9 cellular contexts compared by ENCODE assay signal in the genomic region with DNA sequence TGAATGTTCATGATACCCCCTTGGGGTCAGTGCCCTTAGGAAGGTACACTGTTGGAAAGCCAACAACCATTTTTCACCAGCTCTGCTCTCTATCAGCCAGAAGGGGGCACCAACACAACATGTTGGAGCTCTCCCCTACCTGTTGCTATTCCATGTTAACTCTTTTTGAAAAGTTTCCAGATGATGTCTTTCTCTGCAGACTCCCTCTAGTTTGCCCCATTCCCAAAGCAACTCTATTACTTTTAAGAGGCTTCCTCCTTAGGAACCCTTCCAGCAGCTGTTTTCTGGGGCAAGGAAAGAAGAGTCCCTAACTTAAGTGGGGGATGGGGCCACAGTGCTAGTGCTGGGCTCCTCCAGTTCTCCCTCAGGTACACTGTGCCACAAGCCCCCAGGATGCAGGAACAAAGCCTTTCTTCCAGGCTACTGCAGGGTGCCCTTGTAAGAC. TPM values are rescaled to one million over a fixed set of nuclear protein-coding genes. Genes with fewer than 3 reads are reported as not detected.
DNase-seq lines count a peak whose midpoint lies in the region; ATAC-seq, FAIRE-seq and TF ChIP-seq lines count a peak whose summit lies in the region.
"Had no signal": no experiment of that assay in that cellular context is flagged by ENCODE, and none has a peak within 500 bp of the region (broad histone marks: within the 10 kb centered on the region; RNA-seq: fewer than 3 reads in every experiment).

No MANE protein-coding gene starts in this region.

- H3K4me2 ChIP-seq in MM.1S (ENCODE audit: low read depth, low read length) (no peak overlapping the region), astrocyte (ENCODE audit: low read length) (no peak overlapping the region)

- no peak overlapping the region for H3K27ac Mint-ChIP-seq in astrocyte (ENCODE audit: unreplicated experiment)

- H3K27me3 ChIP-seq in MM.1S (replicated peaks; ENCODE audit: insufficient read depth, low read length) (no peaks in the 10 kb centered on the region), astrocyte (ENCODE audit: insufficient read depth, low read length) (no peaks in the 10 kb centered on the region)

- H3K9me3 ChIP-seq in MM.1S (replicated peaks; ENCODE audit: insufficient read depth, low read length) = no peaks in the 10 kb centered on the region
- H3K9me3 ChIP-seq in astrocyte (ENCODE audit: insufficient read depth, low read depth, low read length) = no peaks in the 10 kb centered on the region

- no peak overlapping the region for H3K4me3 ChIP-seq in MM.1S (ENCODE audit: low read length)
- H3K4me3 ChIP-seq in astrocyte (ENCODE audit: insufficient read depth, low read depth, low read length) = no peak overlapping the region

- no peaks in the 10 kb centered on the region for H3K36me3 ChIP-seq in MM.1S (replicated peaks; ENCODE audit: insufficient read depth, low read length)
- H3K36me3 ChIP-seq in astrocyte (ENCODE audit: insufficient read depth, low read length) = peaks cover 12% of the 10 kb centered on the region

- H3F3A ChIP-seq in MM.1S (ENCODE audit: insufficient read depth, low read length) = no peaks in the 10 kb centered on the region

- TF ChIP-seq CTCF in MM.1S (IDR thresholded peaks at IDR 0.05; ENCODE audit: low read length) (peak; percentile 85), astrocyte (IDR thresholded peaks at IDR 0.05; ENCODE audit: insufficient read depth, low read depth, low read length) (peak; percentile 89)

- no peak overlapping the region for H3K4me3 Mint-ChIP-seq in astrocyte (ENCODE audit: unreplicated experiment)

- H3K79me2 ChIP-seq in MM.1S (ENCODE audit: low read length) (no peaks in the 10 kb centered on the region), astrocyte (ENCODE audit: insufficient read depth, low read length) (no peaks in the 10 kb centered on the region)

- H3K36me3 Mint-ChIP-seq in astrocyte (ENCODE audit: low read depth, unreplicated experiment) = peaks cover 12% of the 10 kb centered on the region

- no peaks in the 10 kb centered on the region for H3K9me3 Mint-ChIP-seq in astrocyte (ENCODE audit: unreplicated experiment)

- no peaks in the 10 kb centered on the region for H3K27me3 Mint-ChIP-seq in astrocyte (ENCODE audit: low read depth, unreplicated experiment)

- no peaks in the 10 kb centered on the region for H3K4me1 ChIP-seq in MM.1S (ENCODE audit: low read length)
- no peaks in the 10 kb centered on the region for H3K4me1 ChIP-seq in astrocyte (ENCODE audit: insufficient read depth, low read length)

- H3K9ac ChIP-seq in MM.1S (ENCODE audit: low read length) (no peak overlapping the region), astrocyte (ENCODE audit: low read length) (no peak overlapping the region)

- H3K27ac ChIP-seq in MM.1S (ENCODE audit: low read length) = no peak overlapping the region
- H3K27ac ChIP-seq in astrocyte (ENCODE audit: low read depth, low read length) = no peak overlapping the region

- peak; percentile 57 for ATAC-seq in Right ventricle myocardium inferior
- ATAC-seq in SK-N-SH treated with all-trans-retinoic acid at 6 μM for 48 hours = peak; percentile 97
- no peak for ATAC-seq in GM19324 (IDR thresholded peaks at IDR 0.05; ENCODE audit: low FRiP score, unreplicated experiment)

- H3K4me1 Mint-ChIP-seq in astrocyte (ENCODE audit: low read depth, unreplicated experiment) = no peaks in the 10 kb centered on the region

- DNase-seq in Right ventricle myocardium inferior (ENCODE audit: missing footprints) (no peak), cardiac septum (ENCODE audit: low spot score) (no peak), MM.1S (peak; percentile 58), astrocyte (ENCODE audit: low read depth) (peak; percentile 21), iPS DF 19.7 (ENCODE audit: low read depth, low spot score) (peak; percentile 23)
- peak; percentile 48 for DNase-seq in stimulated activated CD4-positive, alpha-beta T cell treated with anti-CD3 and anti-CD28 coated beads, Interleukin-15, amount 100 ng/mL, for 24 hours

- intact Hi-C loops in Right ventricle myocardium inferior (cut with DNase I) (loop anchor here (5.0 kb wide), 1 partner anchor 951 kb away; no protein-coding TSS in a partner anchor), cardiac septum (cut with DNase I) (loop anchor here (2.0 kb wide), 1 partner anchor 950 kb away; no protein-coding TSS in a partner anchor)

- H2AFZ ChIP-seq in MM.1S (ENCODE audit: low read length) = no peak overlapping the region
- no peak overlapping the region for H2AFZ ChIP-seq in astrocyte (ENCODE audit: low read depth, low read length)

- peak; percentile 52 for FAIRE-seq in astrocyte (lab: Jason Lieb, UNC)
- FAIRE-seq: islet of Langerhans had no signal

- H3K9me2 ChIP-seq in MM.1S (replicated peaks; ENCODE audit: insufficient read depth, low read length) = no peaks in the 10 kb centered on the region

- no peaks in the 10 kb centered on the region for H4K20me1 ChIP-seq in MM.1S (ENCODE audit: insufficient read depth, low read length)
- peaks cover 6% of the 10 kb centered on the region for H4K20me1 ChIP-seq in astrocyte (ENCODE audit: insufficient read depth, low read length)

TF ChIP-seq in SK-N-SH treated with all-trans-retinoic acid at 6 μM for 48 hours, 23 proteins besides CTCF, POLR2A, EP300 and RAD21 (continues in another document):
- no peak for TF ChIP-seq ZFP3 (CRISPR knock-in tag; IDR thresholded peaks at IDR 0.05)
- no peak for TF ChIP-seq PATZ1 (CRISPR knock-in tag; IDR thresholded peaks at IDR 0.05; ENCODE audit: borderline replicate concordance)
- TF ChIP-seq, protein P1, sequence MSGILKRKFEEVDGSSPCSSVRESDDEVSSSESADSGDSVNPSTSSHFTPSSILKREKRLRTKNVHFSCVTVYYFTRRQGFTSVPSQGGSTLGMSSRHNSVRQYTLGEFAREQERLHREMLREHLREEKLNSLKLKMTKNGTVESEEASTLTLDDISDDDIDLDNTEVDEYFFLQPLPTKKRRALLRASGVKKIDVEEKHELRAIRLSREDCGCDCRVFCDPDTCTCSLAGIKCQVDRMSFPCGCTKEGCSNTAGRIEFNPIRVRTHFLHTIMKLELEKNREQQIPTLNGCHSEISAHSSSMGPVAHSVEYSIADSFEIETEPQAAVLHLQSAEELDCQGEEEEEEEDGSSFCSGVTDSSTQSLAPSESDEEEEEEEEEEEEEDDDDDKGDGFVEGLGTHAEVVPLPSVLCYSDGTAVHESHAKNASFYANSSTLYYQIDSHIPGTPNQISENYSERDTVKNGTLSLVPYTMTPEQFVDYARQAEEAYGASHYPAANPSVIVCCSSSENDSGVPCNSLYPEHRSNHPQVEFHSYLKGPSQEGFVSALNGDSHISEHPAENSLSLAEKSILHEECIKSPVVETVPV (CRISPR knock-in tag; IDR thresholded peaks at IDR 0.05) = no peak
- TF ChIP-seq POU6F1 (CRISPR knock-in tag; IDR thresholded peaks at IDR 0.05; ENCODE audit: borderline replicate concordance, low read depth) = no peak
- no peak for TF ChIP-seq OSR1 (CRISPR knock-in tag; IDR thresholded peaks at IDR 0.05)
- no peak for TF ChIP-seq GLIS3 (CRISPR knock-in tag; IDR thresholded peaks at IDR 0.05)
- no peak for TF ChIP-seq ZNF70 (CRISPR knock-in tag; IDR thresholded peaks at IDR 0.05)
- TF ChIP-seq CSDC2 (CRISPR knock-in tag; IDR thresholded peaks at IDR 0.05) = no peak

RNA-seq across cellular contexts. Expression of gene NDC1, which starts 22.9 kb away (rescaled TPM):
- 6.4 TPM for total RNA-seq in Right ventricle myocardium inferior
- total RNA-seq in cardiac septum = 6.0 TPM
- 14.1 and 14.8 TPM in 2 replicates for total RNA-seq in astrocyte

RNA-seq across cellular contexts. Expression of gene YIPF1, which starts 28.6 kb away (rescaled TPM):
- total RNA-seq in Right ventricle myocardium inferior (16.1 TPM), cardiac septum (13.4 TPM), astrocyte (27.1 and 27.5 TPM in 2 replicates)

RNA-seq across cellular contexts. Expression of gene DIO1, which starts 33.0 kb away (rescaled TPM):
- total RNA-seq in Right ventricle myocardium inferior (not detected), cardiac septum (not detected), astrocyte (not detected in 2 replicates)

Comparison
In these comparisons a context has a peak if more than half of its experiments do, and no peak if none do; other contexts are left out.
1. DNase-seq: peak in MM.1S (single experiment), astrocyte (single experiment), iPS DF 19.7 (single experiment) and stimulated activated CD4-positive, alpha-beta T cell treated with anti-CD3 and anti-CD28 coated beads, Interleukin-15, amount 100 ng/mL, for 24 hours (single experiment); none in Right ventricle myocardium inferior (single experiment) and cardiac septum (single experiment).